In the genomic region with DNA sequence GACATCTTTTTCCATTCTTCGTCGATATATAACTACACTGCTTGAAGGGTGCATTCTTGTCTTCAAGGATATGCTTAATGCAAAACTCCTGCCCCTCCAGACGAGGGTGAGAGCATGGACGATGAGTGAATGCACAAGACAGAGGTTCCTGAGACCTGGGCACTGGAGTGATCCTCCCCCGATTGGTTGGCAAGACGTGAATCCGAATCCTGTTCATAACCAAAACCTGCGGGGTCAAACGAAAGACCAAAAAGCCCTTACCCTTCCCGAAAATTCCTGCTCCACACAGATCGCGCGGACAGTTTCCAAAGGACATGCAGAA, we compare ENCODE assay signal across 8 cellular contexts. TPM values are rescaled to one million over a fixed set of nuclear protein-coding genes. Genes with fewer than 3 reads are reported as not detected.
A peak's percentile ranks its signal among the peaks of the same experiment; 100 is the strongest.
DNase-seq lines count a peak whose midpoint lies in the region; ATAC-seq and TF ChIP-seq lines count a peak whose summit lies in the region.

No MANE protein-coding gene starts in this region.

- WGBS in iPS DF 6.9 (ENCODE audit: insufficient coverage, insufficient read length), result no CpG with 5 or more reads among the region's 13 CpGs
- 0 to 3% (median 2%) methylated on average over 9 to 13 of the region's 13 CpGs for WGBS in spleen, 5 donors

- peak overlapping the region; percentile 97 for H3K27ac Mint-ChIP-seq in activated naive CD8-positive, alpha-beta T cell

- H3K36me3 ChIP-seq in BLaER1 treated with 17β-estradiol and CSF1 and Interleukin-3, amounts not matched to agents 10 nM and 100 nM, result peaks cover 25 to 48% (median 45%) of the 10 kb centered on the region in 11 experiments
- H3K36me3 ChIP-seq in iPS DF 6.9 (ENCODE audit: control insufficient read depth, insufficient read depth, low read length) (peaks cover 6% of the 10 kb centered on the region; the same call in 1 of the 2 replicates), spleen (peaks cover 0 to 44% (median 26%) of the 10 kb centered on the region in 6 donors)

- H4K20me1 ChIP-seq in BLaER1 treated with 17β-estradiol and CSF1 and Interleukin-3, amounts not matched to agents 10 nM and 100 nM, result peaks cover 21 to 55% (median 46%) of the 10 kb centered on the region in 11 experiments; a peak in 21 of 22 replicates

- peak overlapping the region; percentile 99 for H3K4me3 Mint-ChIP-seq in activated naive CD8-positive, alpha-beta T cell

- peaks cover 43% of the 10 kb centered on the region for H3K4me1 Mint-ChIP-seq in activated naive CD8-positive, alpha-beta T cell (ENCODE audit: low read depth)

- DNase-seq in HL-60 (ENCODE audit: low read depth in 1 of 2, low spot score in 1 of 2), result no peak
- no peak for DNase-seq in iPS DF 6.9 (ENCODE audit: low read depth, low spot score)
- no peak for DNase-seq in spleen
- DNase-seq in cortex of kidney (lab: John Stamatoyannopoulos, UW), result no peak

- intact Hi-C loops in spleen (cut with DNase I; ENCODE audit: low total_unique reads), result no loop called here

- no peaks in the 10 kb centered on the region for H3K9me3 ChIP-seq in BLaER1 treated with 17β-estradiol and CSF1 and Interleukin-3, amounts not matched to agents 10 nM and 100 nM (replicated peaks in 1 of 11)
- H3K9me3 ChIP-seq in iPS DF 6.9 (ENCODE audit: control insufficient read depth, insufficient read depth, low read length), result no peaks in the 10 kb centered on the region
- H3K9me3 ChIP-seq in spleen, result no peaks in the 10 kb centered on the region

- ATAC-seq in HG03520 (IDR thresholded peaks at IDR 0.05; ENCODE audit: unreplicated experiment) (no peak), HG03460 (IDR thresholded peaks at IDR 0.05; ENCODE audit: unreplicated experiment) (no peak)

- no peaks in the 10 kb centered on the region for H3K27me3 ChIP-seq in BLaER1 treated with 17β-estradiol and CSF1 and Interleukin-3, amounts not matched to agents 10 nM and 100 nM
- H3K27me3 ChIP-seq in HL-60 (ENCODE audit: insufficient read depth, poor library complexity, severe bottlenecking), result no peaks in the 10 kb centered on the region
- no peaks in the 10 kb centered on the region for H3K27me3 ChIP-seq in iPS DF 6.9 (ENCODE audit: control insufficient read depth, insufficient read depth, low read length)
- no peaks in the 10 kb centered on the region for H3K27me3 ChIP-seq in spleen (replicated peaks in 1 of 7)

- peaks cover 13% of the 10 kb centered on the region for H3K36me3 Mint-ChIP-seq in activated naive CD8-positive, alpha-beta T cell

- peak overlapping the region; percentile 75 to 93 (median 87) for H3K4me2 ChIP-seq in BLaER1 treated with 17β-estradiol and CSF1 and Interleukin-3, amounts not matched to agents 10 nM and 100 nM

- H3K27me3 Mint-ChIP-seq in activated naive CD8-positive, alpha-beta T cell, result no peaks in the 10 kb centered on the region

- H3K27ac ChIP-seq in BLaER1 treated with 17β-estradiol and CSF1 and Interleukin-3, amounts not matched to agents 10 nM and 100 nM, result peak overlapping the region; percentile 88 to 98 (median 95)
- H3K27ac ChIP-seq in HL-60 (replicated peaks), result peak overlapping the region; percentile 92
- no peak overlapping the region for H3K27ac ChIP-seq in iPS DF 6.9 (ENCODE audit: low read length)
- H3K27ac ChIP-seq in spleen, result peak overlapping the region; percentile 93 to 98 (median 95)

- no peak for TF ChIP-seq POLR2A in spleen (IDR thresholded peaks at IDR 0.05)

- H3K9me3 Mint-ChIP-seq in activated naive CD8-positive, alpha-beta T cell (ENCODE audit: low read depth), result no peaks in the 10 kb centered on the region

- H3K4me1 ChIP-seq in BLaER1 treated with 17β-estradiol and CSF1 and Interleukin-3, amounts not matched to agents 10 nM and 100 nM, result peaks cover 37 to 55% (median 48%) of the 10 kb centered on the region in 10 experiments
- peaks cover 2% of the 10 kb centered on the region; the same call in 1 of the 2 replicates for H3K4me1 ChIP-seq in iPS DF 6.9 (ENCODE audit: control insufficient read depth, insufficient read depth, low read length)
- peaks cover 39 to 61% (median 57%) of the 10 kb centered on the region in 6 donors for H3K4me1 ChIP-seq in spleen

- peak overlapping the region; percentile 75 to 94 (median 84) for H3K4me3 ChIP-seq in BLaER1 treated with 17β-estradiol and CSF1 and Interleukin-3, amounts not matched to agents 10 nM and 100 nM
- H3K4me3 ChIP-seq in HL-60 (replicated peaks; ENCODE audit: insufficient read depth, low read length) (peak overlapping the region; percentile 74), iPS DF 6.9 (ENCODE audit: low read length) (peak overlapping the region; percentile 95), spleen (peak overlapping the region; percentile 72 to 98 (median 87))

- TF ChIP-seq CTCF in HL-60 (IDR thresholded peaks at IDR 0.05; ENCODE audit: insufficient read depth, low read length) (no peak), spleen (IDR thresholded peaks at IDR 0.05 in 8 of 11, conservative IDR thresholded peaks at IDR 0.05 in 3 of 11) (no peak)

- H3K9ac ChIP-seq in BLaER1 treated with 17β-estradiol and CSF1 and Interleukin-3, amounts not matched to agents 10 nM and 100 nM, result peak overlapping the region; percentile 90 to 98 (median 95)

RNA-seq across cellular contexts. Expression of gene KANSL2, which starts 0.7 kb away (rescaled TPM):
- total RNA-seq in spleen, result 10 to 100 TPM; 28.4 to 50.7 (median 31.6) TPM
- 10 to 100 TPM; 38.3 to 48.4 (median 43.3) TPM for polyA plus RNA-seq in spleen

RNA-seq across cellular contexts. Expression of gene CCNT1, which starts 35.1 kb away (rescaled TPM):
- 10 to 100 TPM; 30.3 to 53.4 (median 40.9) TPM for total RNA-seq in spleen
- polyA plus RNA-seq in spleen, result 1 to 10 TPM; 4.0 to 5.7 (median 4.8) TPM
